Comparison of ENCODE assay signal across 14 cellular contexts in the genomic region with DNA sequence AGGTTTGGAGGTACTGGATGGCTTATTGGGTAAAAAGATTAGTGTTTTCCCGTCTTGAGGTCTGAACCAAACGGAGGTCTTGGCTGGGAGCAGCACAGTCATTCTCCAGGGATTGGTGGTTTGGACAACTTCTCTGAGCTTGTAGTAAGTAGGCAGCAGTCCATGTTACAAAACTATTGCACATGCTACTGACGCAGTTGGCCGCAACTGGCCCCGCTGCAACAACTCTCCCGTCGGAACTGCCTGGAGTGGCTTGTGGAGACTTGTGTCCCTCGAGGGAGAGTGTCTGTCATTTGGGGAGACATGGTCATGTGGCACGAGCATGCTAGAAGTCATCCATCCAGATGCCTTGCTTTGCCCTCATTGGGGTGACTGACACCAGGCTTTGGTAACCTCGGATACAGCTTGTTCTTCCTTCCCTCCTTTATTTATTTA.
A peak's percentile ranks its signal among the peaks of the same experiment; 100 is the strongest.
DNase-seq lines count a peak whose midpoint lies in the region; ATAC-seq and TF ChIP-seq lines count a peak whose summit lies in the region.
"Had no signal": no experiment of that assay in that cellular context is flagged by ENCODE, and none has a peak within 500 bp of the region (broad histone marks: within the 10 kb centered on the region; RNA-seq: fewer than 3 reads in every experiment).

No MANE protein-coding gene starts in this region.

- no peak overlapping the region for H3K4me3 ChIP-seq in Peyer's patch
- H3K4me3 ChIP-seq in thyroid gland (replicated peaks in 1 of 3), result no peak overlapping the region
- H3K4me3 ChIP-seq: skin epidermis had no signal

- DNase-seq in Peyer's patch, result peak in 1 of 3 donors; percentile 59
- peak; percentile 99 for DNase-seq in fibroblast of gingiva (ENCODE audit: low read depth)
- DNase-seq in mesothelial cell of epicardium (ENCODE audit: low spot score in 2 of 2, unreplicated experiment in 2 of 2), result no peak
- DNase-seq in thyroid gland, result peak; percentile 30 to 32
- DNase-seq in NCI-H1694 treated with DMSO at 0.1 percent for 48 hours (lab: John Stamatoyannopoulos, UW), result no peak
- DNase-seq: activated CD4-positive, alpha-beta T cell treated with anti-CD3 and anti-CD28 coated beads, Interleukin-2, amount 50 U/mL, for 1 hour; activated effector memory CD4-positive, alpha-beta T cell treated with anti-CD3 and anti-CD28 coated beads, Interleukin-2, amount 50 U/mL, for 16 hours; CD4-positive, CD25-positive, alpha-beta regulatory T cell; hippocampal formation; NK-92 treated with Interleukin-12 subunit alpha and Interleukin-12 subunit beta, amount 100 ng/mL, for 24 hours had no signal

- H3K4me1 ChIP-seq in Peyer's patch (peaks cover 0 to 40% (median 3%) of the 10 kb centered on the region in 4 donors), thyroid gland (peaks cover 53 to 66% of the 10 kb centered on the region in 2 donors)

- TF ChIP-seq CTCF in Peyer's patch (IDR thresholded peaks at IDR 0.05), result no peak
- no peak for TF ChIP-seq CTCF in mesothelial cell of epicardium (IDR thresholded peaks at IDR 0.05; ENCODE audit: unreplicated experiment)
- TF ChIP-seq CTCF in thyroid gland (IDR thresholded peaks at IDR 0.05), result no peak

- H3K4me1 Mint-ChIP-seq in mesothelial cell of epicardium, result peaks cover 99% of the 10 kb centered on the region

- no peak for ATAC-seq in GM21576 (IDR thresholded peaks at IDR 0.05; ENCODE audit: unreplicated experiment)
- no peak for ATAC-seq in HG02759 (IDR thresholded peaks at IDR 0.05; ENCODE audit: unreplicated experiment)
- ATAC-seq in GM19395 (IDR thresholded peaks at IDR 0.05; ENCODE audit: unreplicated experiment), result no peak

- H3K9me3 ChIP-seq in Peyer's patch, result no peaks in the 10 kb centered on the region
- H3K9me3 ChIP-seq in thyroid gland, result no peaks in the 10 kb centered on the region

- H3K9me3 Mint-ChIP-seq in mesothelial cell of epicardium, result no peaks in the 10 kb centered on the region
- H3K9me3 Mint-ChIP-seq: CD4-positive, CD25-positive, alpha-beta regulatory T cell had no signal

- peak overlapping the region in 3 of 4 donors; percentile 26 to 65 (median 56) for H3K27ac ChIP-seq in Peyer's patch
- peak overlapping the region; percentile 52 to 67 (median 65) for H3K27ac ChIP-seq in thyroid gland

- H3K27me3 Mint-ChIP-seq in mesothelial cell of epicardium (ENCODE audit: low read depth), result no peaks in the 10 kb centered on the region

- H3K27ac Mint-ChIP-seq in mesothelial cell of epicardium, result peak overlapping the region; percentile 97
- H3K27ac Mint-ChIP-seq: CD4-positive, CD25-positive, alpha-beta regulatory T cell had no signal

- intact Hi-C loops in thyroid gland (cut with DNase I), result no loop called here

- no peaks in the 10 kb centered on the region for H3K27me3 ChIP-seq in Peyer's patch
- H3K27me3 ChIP-seq in thyroid gland, result no peaks in the 10 kb centered on the region

- H3K36me3 ChIP-seq in Peyer's patch, result no peaks in the 10 kb centered on the region
- no peaks in the 10 kb centered on the region for H3K36me3 ChIP-seq in thyroid gland

- no peaks in the 10 kb centered on the region for H3K36me3 Mint-ChIP-seq in mesothelial cell of epicardium
- H3K36me3 Mint-ChIP-seq: CD4-positive, CD25-positive, alpha-beta regulatory T cell had no signal

- H3K4me3 Mint-ChIP-seq in mesothelial cell of epicardium, result no peak overlapping the region

- TF ChIP-seq POLR2A in Peyer's patch (IDR thresholded peaks at IDR 0.05), result no peak
- no peak for TF ChIP-seq POLR2A in thyroid gland (IDR thresholded peaks at IDR 0.05)

- WGBS in thyroid gland, 2 donors, result 79 to 87% methylated on average over 10 of the region's 10 CpGs

Comparison
In these comparisons a context has a peak if more than half of its experiments do, and no peak if none do; other contexts are left out.
1. DNase-seq: peak in fibroblast of gingiva (single experiment) and thyroid gland (2 of 2); none in mesothelial cell of epicardium (0 of 2) and NCI-H1694 treated with DMSO at 0.1 percent for 48 hours (single experiment).